In the genomic region with DNA sequence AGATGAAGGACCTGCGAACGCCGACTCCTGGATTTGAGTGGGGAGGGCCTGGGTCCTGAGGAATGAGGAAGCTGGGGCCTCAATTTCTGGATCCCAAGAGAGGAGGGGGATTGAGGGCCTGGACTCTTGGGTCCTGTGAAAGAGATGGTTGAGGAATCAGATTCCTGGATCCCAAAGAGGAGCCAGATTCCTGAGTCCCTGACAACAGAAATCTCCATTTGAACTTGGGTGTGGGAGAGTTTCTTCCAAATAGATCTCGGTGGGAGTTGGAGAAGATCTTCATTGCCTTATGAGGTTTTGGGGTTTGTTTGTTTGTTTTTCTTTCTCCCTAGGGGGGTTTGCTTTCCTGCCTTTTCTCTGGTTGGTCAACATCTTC, we compare ENCODE assay signal across 1 cellular context.
TF ChIP-seq lines count a peak whose summit lies in the region.

No MANE protein-coding gene starts in this region.

TF ChIP-seq in liver, 16 proteins besides CTCF, POLR2A, EP300 and RAD21 (continued from another document):
- TF ChIP-seq, protein P1, sequence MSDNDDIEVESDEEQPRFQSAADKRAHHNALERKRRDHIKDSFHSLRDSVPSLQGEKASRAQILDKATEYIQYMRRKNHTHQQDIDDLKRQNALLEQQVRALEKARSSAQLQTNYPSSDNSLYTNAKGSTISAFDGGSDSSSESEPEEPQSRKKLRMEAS (IDR thresholded peaks at IDR 0.05) = no peak
- TF ChIP-seq FOXA2 (IDR thresholded peaks at IDR 0.05) (no peak), EGR1 (IDR thresholded peaks at IDR 0.05; ENCODE audit: low read depth in 2 of 2) (no peak)
